ENCODE assay signal across 6 cellular contexts in genomic region chr5:5273976-5274375, GRCh38.
"Had no signal": no experiment of that assay in that cellular context is flagged by ENCODE, and none has a peak within 500 bp of the region (broad histone marks: within the 10 kb centered on the region; RNA-seq: fewer than 3 reads in every experiment).

No MANE protein-coding gene starts in this region.

- H3K4me3 ChIP-seq: GM23338, K562 had no signal

- H3K9me3 Mint-ChIP-seq: GM23338, H9 had no signal

- H2AFZ ChIP-seq: GM23338 had no signal

- ATAC-seq: GM23338, K562 had no signal

- H3K4me2 ChIP-seq: GM23338 had no signal

- H3K27ac Mint-ChIP-seq: GM23338 had no signal

- DNase-seq: H9, HCEC 1CT, IMR-90 had no signal

- H3K27ac ChIP-seq: HL-60 had no signal

- H3K4me3 Mint-ChIP-seq: GM23338, H9 had no signal
